Comparison of ENCODE assay signal across 10 cellular contexts in the genomic region with DNA sequence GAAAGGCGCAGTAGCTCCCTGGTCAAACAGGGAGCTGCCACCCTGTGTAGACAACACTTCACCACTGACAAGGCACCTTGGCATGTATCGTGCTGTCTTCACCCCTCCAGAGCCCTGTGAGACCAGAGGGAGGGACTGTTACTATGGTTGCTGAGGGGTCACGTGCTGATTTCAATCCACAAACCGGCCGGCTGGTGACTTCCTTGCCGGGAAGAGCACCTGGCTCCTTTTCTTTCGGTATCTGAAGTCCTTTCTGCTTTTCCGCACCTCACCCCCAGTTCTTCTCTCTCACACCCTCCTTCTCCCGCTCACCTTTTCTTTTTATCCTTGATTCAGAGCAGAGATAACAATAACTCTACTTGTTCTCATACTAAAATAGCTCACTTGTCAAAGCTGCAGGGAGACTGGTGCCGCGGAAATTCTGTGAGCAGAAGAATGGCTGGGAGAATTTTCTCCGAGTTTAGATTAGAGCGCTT.
DNase-seq lines count a peak whose midpoint lies in the region; ATAC-seq and TF ChIP-seq lines count a peak whose summit lies in the region.
"Had no signal": no experiment of that assay in that cellular context is flagged by ENCODE, and none has a peak within 500 bp of the region (broad histone marks: within the 10 kb centered on the region; RNA-seq: fewer than 3 reads in every experiment).

No MANE protein-coding gene starts in this region.

- ATAC-seq in WTC11 (peak; percentile 86), HG03025 (IDR thresholded peaks at IDR 0.05; ENCODE audit: low FRiP score, unreplicated experiment) (no peak)

- H3K4me2 ChIP-seq in SK-N-SH, result no peak overlapping the region

- H3K4me1 ChIP-seq in left ventricle myocardium inferior (peaks cover 10% of the 10 kb centered on the region), SK-N-SH (ENCODE audit: control insufficient read depth in 1 of 2, insufficient read depth in 2 of 2, low read depth in 1 of 2, low read length in 1 of 2) (peaks cover 0 to 4% of the 10 kb centered on the region in 2 experiments; a peak in 2 of 4 replicates)

- no peaks in the 10 kb centered on the region for H3K36me3 Mint-ChIP-seq in WTC11
- H3K36me3 Mint-ChIP-seq in activated CD4-positive, alpha-beta memory T cell treated with anti-CD3 and anti-CD28 coated beads for 36 hours, result no peaks in the 10 kb centered on the region
- H3K36me3 Mint-ChIP-seq: activated naive CD4-positive, alpha-beta T cell treated with anti-CD3 and anti-CD28 coated beads, Interleukin-2, amount 10 ng/mL, durations not matched to agents 7 days and 5 days; CD8-positive, alpha-beta memory T cell had no signal

- H3K9ac ChIP-seq in SK-N-SH, result no peak overlapping the region

- POLR2A ChIA-PET in WTC11 (lab: Charles Lee), result interaction anchor here (0.7 kb wide), 1 partner anchor 163 kb away, joined by 3 read pairs; no protein-coding TSS in a partner anchor
- POLR2A ChIA-PET in activated CD4-positive, alpha-beta memory T cell treated with anti-CD3 and anti-CD28 coated beads for 36 hours (lab: Charles Lee), result no interaction called here
- POLR2A ChIA-PET in SK-N-SH (lab: Yijun Ruan, JAX), result interaction anchor here (1.0 kb wide), 1 partner anchor 328 kb away, joined by 3 read pairs; the partner anchor contains the start of gene ZSWIM6

- H3K4me3 Mint-ChIP-seq in WTC11, result peak overlapping the region; percentile 59
- no peak overlapping the region for H3K4me3 Mint-ChIP-seq in activated CD4-positive, alpha-beta memory T cell treated with anti-CD3 and anti-CD28 coated beads for 36 hours
- H3K4me3 Mint-ChIP-seq: activated naive CD4-positive, alpha-beta T cell treated with anti-CD3 and anti-CD28 coated beads, Interleukin-2, amount 10 ng/mL, durations not matched to agents 7 days and 5 days; CD8-positive, alpha-beta memory T cell had no signal

- peaks cover 33% of the 10 kb centered on the region for H3K4me1 Mint-ChIP-seq in WTC11
- peaks cover 2% of the 10 kb centered on the region for H3K4me1 Mint-ChIP-seq in activated CD4-positive, alpha-beta memory T cell treated with anti-CD3 and anti-CD28 coated beads for 36 hours (ENCODE audit: low read depth)
- H3K4me1 Mint-ChIP-seq: activated naive CD4-positive, alpha-beta T cell treated with anti-CD3 and anti-CD28 coated beads, Interleukin-2, amount 10 ng/mL, durations not matched to agents 7 days and 5 days; CD8-positive, alpha-beta memory T cell had no signal

- H4K20me1 ChIP-seq in SK-N-SH (ENCODE audit: insufficient read depth), result no peaks in the 10 kb centered on the region

- H3K9me3 Mint-ChIP-seq in WTC11, result no peaks in the 10 kb centered on the region
- no peaks in the 10 kb centered on the region for H3K9me3 Mint-ChIP-seq in activated CD4-positive, alpha-beta memory T cell treated with anti-CD3 and anti-CD28 coated beads for 36 hours
- H3K9me3 Mint-ChIP-seq: activated naive CD4-positive, alpha-beta T cell treated with anti-CD3 and anti-CD28 coated beads, Interleukin-2, amount 10 ng/mL, durations not matched to agents 7 days and 5 days; CD8-positive, alpha-beta memory T cell had no signal

- H3K27ac Mint-ChIP-seq in WTC11, result no peak overlapping the region
- no peak overlapping the region for H3K27ac Mint-ChIP-seq in activated CD4-positive, alpha-beta memory T cell treated with anti-CD3 and anti-CD28 coated beads for 36 hours
- H3K27ac Mint-ChIP-seq: activated naive CD4-positive, alpha-beta T cell treated with anti-CD3 and anti-CD28 coated beads, Interleukin-2, amount 10 ng/mL, durations not matched to agents 7 days and 5 days had no signal

- H3K9me3 ChIP-seq in left ventricle myocardium inferior (replicated peaks) (no peaks in the 10 kb centered on the region), SK-N-SH (no peaks in the 10 kb centered on the region)

- 83% methylated on average over 13 of the region's 13 CpGs for WGBS in SK-N-SH (ENCODE audit: low lambda C conversion rate)

- H2AFZ ChIP-seq in SK-N-SH (ENCODE audit: low read depth), result no peak overlapping the region

- H3K27ac ChIP-seq in left ventricle myocardium inferior (replicated peaks), result peak overlapping the region; percentile 72
- H3K27ac ChIP-seq in SK-N-SH (ENCODE audit: low read depth in 2 of 2, low read length in 1 of 2), result no peak overlapping the region

- no peak for TF ChIP-seq EP300 in SK-N-SH (IDR thresholded peaks at IDR 0.05; ENCODE audit: borderline replicate concordance in 1 of 2, low read depth in 1 of 2, low read length in 1 of 2)

- no peaks in the 10 kb centered on the region for H3K9me2 ChIP-seq in SK-N-SH

- TF ChIP-seq CTCF in WTC11 (IDR thresholded peaks at IDR 0.05) (no peak), left ventricle myocardium inferior (IDR thresholded peaks at IDR 0.05; ENCODE audit: borderline replicate concordance) (no peak), SK-N-SH (IDR thresholded peaks at IDR 0.05) (no peak)

- no peak for TF ChIP-seq RAD21 in SK-N-SH (IDR thresholded peaks at IDR 0.05; ENCODE audit: low read length)

- no peaks in the 10 kb centered on the region for H3K79me2 ChIP-seq in SK-N-SH (ENCODE audit: insufficient read depth)

- peaks cover 16% of the 10 kb centered on the region for H3K27me3 Mint-ChIP-seq in WTC11 (ENCODE audit: low read depth)
- peaks cover 8% of the 10 kb centered on the region for H3K27me3 Mint-ChIP-seq in activated CD4-positive, alpha-beta memory T cell treated with anti-CD3 and anti-CD28 coated beads for 36 hours

- intact Hi-C loops in left ventricle myocardium inferior (cut with micrococcal nuclease), result loop anchor here (5.0 to 10.0 kb wide), 2 partner anchors 327 to 604 kb away; partner anchors contain the start of gene ZSWIM6
- intact Hi-C loops in activated CD4-positive, alpha-beta memory T cell treated with anti-CD3 and anti-CD28 coated beads for 36 hours (cut with micrococcal nuclease), result loop anchor here (2.0 to 5.0 kb wide), 3 partner anchors 327 to 700 kb away; partner anchors contain the start of gene ZSWIM6

- H3K36me3 ChIP-seq in left ventricle myocardium inferior (no peaks in the 10 kb centered on the region), SK-N-SH (replicated peaks in 1 of 2; ENCODE audit: control insufficient read depth in 1 of 2, insufficient read depth in 2 of 2, low read length in 1 of 2) (no peaks in the 10 kb centered on the region)

- H3K27me3 ChIP-seq in left ventricle myocardium inferior (ENCODE audit: low read depth), result no peaks in the 10 kb centered on the region
- H3K27me3 ChIP-seq in SK-N-SH (ENCODE audit: insufficient read depth), result peaks cover 15% of the 10 kb centered on the region

- CTCF ChIA-PET in WTC11 (lab: Charles Lee), result interaction anchor here (0.6 to 3.4 kb wide), 57 partner anchors 10 to 861 kb away, joined by 3 to 26 read pairs (median 4); partner anchors contain the start of gene ZSWIM6
- CTCF ChIA-PET in activated CD4-positive, alpha-beta memory T cell treated with anti-CD3 and anti-CD28 coated beads for 36 hours (lab: Charles Lee), result interaction anchor here (0.7 to 4.1 kb wide), 27 partner anchors 8 to 1777 kb away, joined by 3 to 29 read pairs (median 4); partner anchors contain the start of gene ZSWIM6
- CTCF ChIA-PET in SK-N-SH (lab: Yijun Ruan, JAX), result interaction anchor here (0.5 to 3.2 kb wide), 62 partner anchors 9 to 959 kb away, joined by 3 to 29 read pairs (median 3); partner anchors contain the start of genes DEPDC1B and ZSWIM6

- peak; percentile 88 for DNase-seq in DMS53 (lab: John Stamatoyannopoulos, UW)
- peak; percentile 67 for DNase-seq in WTC11 (ENCODE audit: low spot score)
- peak; percentile 40 for DNase-seq in left ventricle myocardium inferior
- peak; percentile 65 for DNase-seq in midbrain (lab: John Stamatoyannopoulos, UW)
- DNase-seq in NCI-H1930 (lab: John Stamatoyannopoulos, UW), result no peak
- no peak for DNase-seq in activated CD4-positive, alpha-beta memory T cell treated with anti-CD3 and anti-CD28 coated beads for 36 hours
- DNase-seq in SK-N-SH, result no peak

- H3F3A ChIP-seq in SK-N-SH (replicated peaks; ENCODE audit: insufficient read depth), result no peaks in the 10 kb centered on the region

- H3K4me3 ChIP-seq in left ventricle myocardium inferior, result peak overlapping the region; percentile 48
- no peak overlapping the region for H3K4me3 ChIP-seq in SK-N-SH (ENCODE audit: low read depth in 2 of 2, low read length in 1 of 2)

TF ChIP-seq in WTC11, 78 proteins besides CTCF, POLR2A, EP300 and RAD21 (continues in another document):
- TF ChIP-seq NR1H2 (CRISPR knock-in tag; IDR thresholded peaks at IDR 0.05), result no peak
- TF ChIP-seq FOXJ3 (CRISPR knock-in tag; IDR thresholded peaks at IDR 0.05; ENCODE audit: borderline replicate concordance), result no peak
- peak; percentile 97 for TF ChIP-seq USF2 (CRISPR knock-in tag; IDR thresholded peaks at IDR 0.05)
- TF ChIP-seq MAX (CRISPR knock-in tag; IDR thresholded peaks at IDR 0.05), result peak; percentile 63; the same call in 1 of the 2 replicates

TF ChIP-seq in SK-N-SH, 30 proteins besides CTCF, POLR2A, EP300 and RAD21 (continues in another document):
- TF ChIP-seq EZH2phosphoT487 (IDR thresholded peaks at IDR 0.05; ENCODE audit: borderline replicate concordance, low read depth), result no peak
- TF ChIP-seq, protein P1, sequence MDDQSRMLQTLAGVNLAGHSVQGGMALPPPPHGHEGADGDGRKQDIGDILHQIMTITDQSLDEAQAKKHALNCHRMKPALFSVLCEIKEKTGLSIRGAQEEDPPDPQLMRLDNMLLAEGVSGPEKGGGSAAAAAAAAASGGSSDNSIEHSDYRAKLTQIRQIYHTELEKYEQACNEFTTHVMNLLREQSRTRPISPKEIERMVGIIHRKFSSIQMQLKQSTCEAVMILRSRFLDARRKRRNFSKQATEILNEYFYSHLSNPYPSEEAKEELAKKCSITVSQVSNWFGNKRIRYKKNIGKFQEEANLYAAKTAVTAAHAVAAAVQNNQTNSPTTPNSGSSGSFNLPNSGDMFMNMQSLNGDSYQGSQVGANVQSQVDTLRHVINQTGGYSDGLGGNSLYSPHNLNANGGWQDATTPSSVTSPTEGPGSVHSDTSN (IDR thresholded peaks at IDR 0.05), result no peak
- no peak for TF ChIP-seq MEF2A (IDR thresholded peaks at IDR 0.05; ENCODE audit: borderline replicate concordance, low read depth)

Comparison
In these comparisons a context has a peak if more than half of its experiments do, and no peak if none do; other contexts are left out.
1. DNase-seq: peak in DMS53 (single experiment), WTC11 (single experiment), left ventricle myocardium inferior (single experiment) and midbrain (single experiment); none in NCI-H1930 (0 of 2), activated CD4-positive, alpha-beta memory T cell treated with anti-CD3 and anti-CD28 coated beads for 36 hours (single experiment) and SK-N-SH (single experiment).